16 cellular contexts compared by ENCODE assay signal in the genomic region with DNA sequence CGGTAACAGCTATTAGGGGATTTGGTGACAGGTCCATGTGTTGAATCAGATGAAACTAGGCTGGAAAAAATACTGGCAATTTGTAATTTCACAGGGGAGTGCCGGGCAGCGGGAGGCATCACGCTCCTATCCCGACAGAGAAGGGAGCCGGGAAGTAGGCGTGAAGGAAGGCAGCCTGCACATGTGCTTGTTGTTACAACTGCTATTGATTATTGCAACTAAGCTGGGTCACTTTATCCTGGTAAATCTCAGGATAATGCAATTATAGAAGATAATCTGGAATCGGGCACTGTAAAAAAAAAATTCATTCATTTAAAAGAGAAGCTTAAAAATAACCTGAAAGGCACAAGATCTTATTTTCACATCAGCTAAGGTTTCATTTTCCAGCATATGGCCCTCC.
DNase-seq lines count a peak whose midpoint lies in the region; ATAC-seq and TF ChIP-seq lines count a peak whose summit lies in the region.
"Had no signal": no experiment of that assay in that cellular context is flagged by ENCODE, and none has a peak within 500 bp of the region (broad histone marks: within the 10 kb centered on the region; RNA-seq: fewer than 3 reads in every experiment).

No MANE protein-coding gene starts in this region.

- DNase-seq in NCI-H82 (lab: John Stamatoyannopoulos, UW): peak; percentile 66
- peak; percentile 18 for DNase-seq in NCI-H82 treated with DMSO at 0.1 percent for 48 hours (lab: John Stamatoyannopoulos, UW; ENCODE audit: unreplicated experiment)
- peak; percentile 27 for DNase-seq in fibroblast of mammary gland (ENCODE audit: low read depth)
- peak; percentile 35 for DNase-seq in spleen
- DNase-seq in GF-D8 (lab: John Stamatoyannopoulos, UW): no peak
- no peak for DNase-seq in NCI-H524 (lab: John Stamatoyannopoulos, UW)
- DNase-seq: C1 segment of cervical spinal cord; Calu3; CD4-positive, alpha-beta memory T cell; COR-L47; DMS53; DMS79 treated with DMSO at 0.1 percent for 48 hours; GOT3; HFFc6 had no signal

- TF ChIP-seq CTCF in fibroblast of mammary gland (conservative IDR thresholded peaks at IDR 0.05; ENCODE audit: control insufficient read depth, insufficient read depth, low read depth, low read length) (no peak), spleen (IDR thresholded peaks at IDR 0.05 in 8 of 11, conservative IDR thresholded peaks at IDR 0.05 in 3 of 11) (no peak)

- H3K36me3 ChIP-seq in spleen: no peaks in the 10 kb centered on the region
- H3K36me3 ChIP-seq: HAP-1 had no signal

- H3K9me3 ChIP-seq in spleen: no peaks in the 10 kb centered on the region
- H3K9me3 ChIP-seq: HAP-1 had no signal

- peaks cover 0 to 15% (median 2%) of the 10 kb centered on the region in 6 donors for H3K4me1 ChIP-seq in spleen
- H3K4me1 ChIP-seq: HAP-1 had no signal

- H3K27ac ChIP-seq in spleen: no peak overlapping the region

- intact Hi-C loops in spleen (cut with DNase I; ENCODE audit: low total_unique reads): loop anchor here (10.0 kb wide), 1 partner anchor 284 kb away; no protein-coding TSS in a partner anchor

- TF ChIP-seq POLR2A in spleen (IDR thresholded peaks at IDR 0.05): no peak

- H3K27me3 ChIP-seq in spleen (replicated peaks in 1 of 7): peaks cover 0 to 74% (median 11%) of the 10 kb centered on the region in 7 donors

- H3K4me3 ChIP-seq in fibroblast of mammary gland (ENCODE audit: control insufficient read depth, low read depth, low read length) (no peak overlapping the region), spleen (no peak overlapping the region)
- H3K4me3 ChIP-seq: HAP-1 had no signal

- 80 to 89% (median 82%) methylated on average over 8 of the region's 8 CpGs for WGBS in spleen, 5 donors

- ATAC-seq in HG03159 (IDR thresholded peaks at IDR 0.05; ENCODE audit: unreplicated experiment): no peak

Comparison
In these comparisons a context has a peak if more than half of its experiments do, and no peak if none do; other contexts are left out.
1. DNase-seq: peak in NCI-H82 (single experiment), NCI-H82 treated with DMSO at 0.1 percent for 48 hours (single experiment), fibroblast of mammary gland (single experiment) and spleen (single experiment); none in GF-D8 (single experiment) and NCI-H524 (0 of 2).